In the genomic region with DNA sequence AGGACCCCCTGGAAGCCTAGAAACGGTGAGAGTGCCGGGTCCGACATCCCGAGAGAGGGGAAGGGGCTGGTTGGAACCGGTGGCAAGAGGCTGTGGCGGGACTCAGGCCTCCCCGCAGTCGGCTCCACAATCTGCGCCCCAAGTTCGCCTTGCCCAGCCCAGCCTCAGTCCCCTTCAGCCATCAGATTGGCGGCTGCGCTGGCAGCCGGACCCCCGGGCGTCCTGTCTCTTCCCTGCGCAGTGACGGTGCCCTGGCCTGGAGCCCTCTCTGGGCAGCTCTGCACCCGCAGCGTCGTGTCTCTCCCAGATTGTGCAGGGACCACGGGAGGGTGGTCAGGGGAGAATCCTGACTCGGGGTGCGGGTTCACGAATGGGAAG, we compare ENCODE assay signal across 8 cellular contexts. TPM values are rescaled to one million over a fixed set of nuclear protein-coding genes. Genes with fewer than 3 reads are reported as not detected.
A peak's percentile ranks its signal among the peaks of the same experiment; 100 is the strongest.
DNase-seq lines count a peak whose midpoint lies in the region; ATAC-seq and TF ChIP-seq lines count a peak whose summit lies in the region.

No MANE protein-coding gene starts in this region.

- 0% methylated on average over 24 of the region's 24 CpGs for WGBS in heart right ventricle, 2 donors
- WGBS in lung, 2 donors, result 0 to 1% methylated on average over 22 to 24 of the region's 24 CpGs

- H3K9me3 ChIP-seq in heart right ventricle (peaks cover 0 to 30% (median 5%) of the 10 kb centered on the region in 11 donors), lung (ENCODE audit: control insufficient read depth in 2 of 2, insufficient read depth in 1 of 2, low read length in 1 of 2) (peaks cover 0 to 7% of the 10 kb centered on the region in 2 donors), vagina (no peaks in the 10 kb centered on the region)

- peaks cover 0 to 7% of the 10 kb centered on the region in 2 donors for H3K36me3 Mint-ChIP-seq in activated naive CD4-positive, alpha-beta T cell treated with anti-CD3 and anti-CD28 coated beads, Interleukin-2, amount 50 U/mL, for 72 hours

- in situ Hi-C loops in KBM-7 (cut with MboI; ENCODE audit: low pct_unique_long_range_greater_than_20kb, low sequenced_read_pairs), result no loop called here

- H3K27ac Mint-ChIP-seq in activated naive CD4-positive, alpha-beta T cell treated with anti-CD3 and anti-CD28 coated beads, Interleukin-2, amount 50 U/mL, for 72 hours, result peak overlapping the region in 1 of 2 donors; percentile 83

- DNase-seq in heart right ventricle, result peak in 1 of 2 donors; percentile 18
- DNase-seq in Right ventricle myocardium inferior (ENCODE audit: missing footprints), result no peak
- no peak for DNase-seq in activated naive CD4-positive, alpha-beta T cell treated with anti-CD3 and anti-CD28 coated beads, Interleukin-2, amount 50 U/mL, for 72 hours (ENCODE audit: low spot score in 2 of 2)
- DNase-seq in lung (ENCODE audit: low spot score), result no peak
- no peak for DNase-seq in vagina (ENCODE audit: extremely low spot score in 2 of 2)
- no peak for DNase-seq in SW 1271 (lab: John Stamatoyannopoulos, UW)
- DNase-seq in NCI-H2107 (lab: John Stamatoyannopoulos, UW), result no peak
- DNase-seq in KBM-7, result no peak

- TF ChIP-seq POLR2A in vagina (IDR thresholded peaks at IDR 0.05), result no peak

- H3K9me3 Mint-ChIP-seq in activated naive CD4-positive, alpha-beta T cell treated with anti-CD3 and anti-CD28 coated beads, Interleukin-2, amount 50 U/mL, for 72 hours, result no peaks in the 10 kb centered on the region

- H3K4me1 ChIP-seq in heart right ventricle (peaks cover 0 to 11% (median 4%) of the 10 kb centered on the region in 9 donors), lung (ENCODE audit: control insufficient read depth in 2 of 2, insufficient read depth in 2 of 2, low read length in 2 of 2) (peaks cover 0 to 1% of the 10 kb centered on the region in 2 donors), vagina (peaks cover 8% of the 10 kb centered on the region)

- H3K27me3 ChIP-seq in heart right ventricle, result no peaks in the 10 kb centered on the region
- no peaks in the 10 kb centered on the region for H3K27me3 ChIP-seq in lung (ENCODE audit: control insufficient read depth, insufficient read depth)
- H3K27me3 ChIP-seq in vagina, result no peaks in the 10 kb centered on the region

- no peak for TF ChIP-seq CTCF in heart right ventricle (IDR thresholded peaks at IDR 0.05)
- TF ChIP-seq CTCF in lung (IDR thresholded peaks at IDR 0.05; ENCODE audit: control extremely low read depth, extremely low read depth), result no peak
- TF ChIP-seq CTCF in vagina (IDR thresholded peaks at IDR 0.05), result no peak

- H3K27ac ChIP-seq in heart right ventricle (no peak overlapping the region), lung (ENCODE audit: low read depth in 1 of 2, low read length in 1 of 2) (no peak overlapping the region), vagina (no peak overlapping the region)

- H3K36me3 ChIP-seq in heart right ventricle (no peaks in the 10 kb centered on the region), lung (ENCODE audit: control insufficient read depth in 2 of 2, insufficient read depth in 2 of 2, low read length in 2 of 2) (no peaks in the 10 kb centered on the region), vagina (no peaks in the 10 kb centered on the region)

- H3K4me3 ChIP-seq in heart right ventricle, result peak overlapping the region in 9 of 10 donors; percentile 54 to 95 (median 72)
- peak overlapping the region; percentile 56 for H3K4me3 ChIP-seq in lung
- peak overlapping the region; percentile 51 to 67 for H3K4me3 ChIP-seq in vagina

- peak in 4 of 8 donors; percentile 14 to 36 (median 29) for ATAC-seq in heart right ventricle
- ATAC-seq in Right ventricle myocardium inferior, result no peak
- ATAC-seq in activated naive CD4-positive, alpha-beta T cell treated with anti-CD3 and anti-CD28 coated beads, Interleukin-2, amount 50 U/mL, for 72 hours, result peak; percentile 36 to 52
- no peak for ATAC-seq in lung (ENCODE audit: insufficient read depth, low FRiP score)

- intact Hi-C loops in heart right ventricle (cut with DNase I) (no loop called here), Right ventricle myocardium inferior (cut with DNase I) (no loop called here), vagina (cut with DNase I) (no loop called here)

RNA-seq across cellular contexts. Expression of a gene that starts 0.3 kb away (rescaled TPM):
- under 1 TPM in 6 of 10 donors, not detected in 4; 0.09 to 0.17 (median 0.13) TPM for total RNA-seq in heart right ventricle
- under 1 TPM in 1 of 2 donors, not detected in 1; 0.06 TPM for polyA plus RNA-seq in heart right ventricle
- 0.16 TPM for total RNA-seq in Right ventricle myocardium inferior
- 1 to 10 TPM in 1 of 2 donors, under 1 TPM in 1; 0.98 to 1.4 TPM for total RNA-seq in activated naive CD4-positive, alpha-beta T cell treated with anti-CD3 and anti-CD28 coated beads, Interleukin-2, amount 50 U/mL, for 72 hours
- under 1 TPM; 0.09 to 0.80 TPM for total RNA-seq in lung
- under 1 TPM; 0.08 to 0.10 TPM for polyA plus RNA-seq in lung
- not detected for total RNA-seq in vagina

Comparison
In these comparisons a context has a peak if more than half of its experiments do, and no peak if none do; other contexts are left out.
1. ATAC-seq: peak in activated naive CD4-positive, alpha-beta T cell treated with anti-CD3 and anti-CD28 coated beads, Interleukin-2, amount 50 U/mL, for 72 hours (2 of 2); none in Right ventricle myocardium inferior (single experiment) and lung (single experiment).
2. Peak in every context shown above with its lines, with median percentiles within 50 percentile points of each other: H3K4me3 ChIP-seq.